11 cellular contexts compared by ENCODE assay signal in genomic region chr2:42063383-42064171, GRCh38. TPM values are rescaled to one million over a fixed set of nuclear protein-coding genes. Genes with fewer than 3 reads are reported as not detected.
DNase-seq lines count a peak whose midpoint lies in the region; ATAC-seq, FAIRE-seq and TF ChIP-seq lines count a peak whose summit lies in the region.
"Had no signal": no experiment of that assay in that cellular context is flagged by ENCODE, and none has a peak within 500 bp of the region (broad histone marks: within the 10 kb centered on the region; RNA-seq: fewer than 3 reads in every experiment).

No MANE protein-coding gene starts in this region.

- TF ChIP-seq RAD21 in K562 (CRISPR knock-in tag; conservative IDR thresholded peaks at IDR 0.05 in 1 of 2, IDR thresholded peaks at IDR 0.05 in 1 of 2): no peak

- H3K4me3 ChIP-seq in K562 (no peak overlapping the region), lower lobe of right lung (no peak overlapping the region), testis (no peak overlapping the region), left ventricle myocardium inferior (no peak overlapping the region)

- DNase-seq in GM04503 (ENCODE audit: low read depth) (peak; percentile 77), K562 (ENCODE audit: extremely low read depth in 1 of 4, low spot score in 3 of 4) (no peak), lower lobe of right lung (no peak), stromal cell of bone marrow (ENCODE audit: low read depth) (peak; percentile 56), NCI-H2029 (lab: John Stamatoyannopoulos, UW) (no peak), testis (no peak), left ventricle myocardium inferior (no peak)
- no peak for DNase-seq in CD4-positive, alpha-beta T cell
- DNase-seq: foreskin keratinocyte, PC-3, T-helper 2 cell had no signal

- H3K9me3 ChIP-seq in K562 (replicated peaks; ENCODE audit: control insufficient read depth, insufficient read depth, low read depth, low read length) (no peaks in the 10 kb centered on the region), lower lobe of right lung (no peaks in the 10 kb centered on the region), testis (no peaks in the 10 kb centered on the region), left ventricle myocardium inferior (replicated peaks) (no peaks in the 10 kb centered on the region)
- no peaks in the 10 kb centered on the region for H3K9me3 ChIP-seq in CD4-positive, alpha-beta T cell (ENCODE audit: control insufficient read depth, low read length)

- intact Hi-C loops in K562 (cut with micrococcal nuclease) (no loop called here), lower lobe of right lung (cut with DNase I) (no loop called here), testis (cut with DNase I; ENCODE audit: low total_unique reads) (no loop called here), left ventricle myocardium inferior (cut with micrococcal nuclease) (no loop called here)
- intact Hi-C loops in CD4-positive, alpha-beta T cell (cut with DNase I, micrococcal nuclease): no loop called here

- no peaks in the 10 kb centered on the region; a peak in 1 of 5 replicates for H3K4me1 ChIP-seq in K562 (replicated peaks in 1 of 2; ENCODE audit: control insufficient read depth in 2 of 2, insufficient read depth in 2 of 2, low read length in 2 of 2)
- H3K4me1 ChIP-seq in lower lobe of right lung: peaks cover 37% of the 10 kb centered on the region
- H3K4me1 ChIP-seq in testis: peaks cover 49% of the 10 kb centered on the region
- H3K4me1 ChIP-seq in left ventricle myocardium inferior: peaks cover 36% of the 10 kb centered on the region
- H3K4me1 ChIP-seq: foreskin keratinocyte had no signal

- CTCF ChIA-PET in K562 (lab: Yijun Ruan, JAX; ENCODE audit: low intra/inter-chr PET ratio): interaction anchor here (0.6 kb wide), 1 partner anchor 17 kb away, joined by 5 read pairs; no protein-coding TSS in a partner anchor
- CTCF ChIA-PET in CD4-positive, alpha-beta T cell (lab: Charles Lee): no interaction called here

- H3K36me3 Mint-ChIP-seq in CD4-positive, alpha-beta T cell (ENCODE audit: low read depth): no peaks in the 10 kb centered on the region

- no peak overlapping the region for H3K27ac Mint-ChIP-seq in CD4-positive, alpha-beta T cell

- no peak overlapping the region for H3K4me2 ChIP-seq in K562 (ENCODE audit: insufficient read depth, low read length)

- H4K20me1 ChIP-seq in K562 (replicated peaks; ENCODE audit: control insufficient read depth, insufficient read depth, low read length): peaks cover 4% of the 10 kb centered on the region; the same call in 1 of the 2 replicates

- H3K79me2 ChIP-seq in K562 (ENCODE audit: control insufficient read depth, insufficient read depth, low read length): no peaks in the 10 kb centered on the region

- H3K9me1 ChIP-seq in K562 (ENCODE audit: control insufficient read depth, insufficient read depth, low read length): no peaks in the 10 kb centered on the region

- H3K27me3 ChIP-seq in K562 (ENCODE audit: control insufficient read depth in 2 of 2, insufficient read depth in 2 of 2, low read length in 2 of 2): peaks cover 8 to 42% of the 10 kb centered on the region in 2 experiments
- no peaks in the 10 kb centered on the region for H3K27me3 ChIP-seq in lower lobe of right lung (ENCODE audit: low read depth)
- H3K27me3 ChIP-seq in CD4-positive, alpha-beta T cell (ENCODE audit: control insufficient read depth, insufficient read depth, low read length): peaks cover 10% of the 10 kb centered on the region
- H3K27me3 ChIP-seq in testis: no peaks in the 10 kb centered on the region
- no peaks in the 10 kb centered on the region for H3K27me3 ChIP-seq in left ventricle myocardium inferior (ENCODE audit: low read depth)

- TF ChIP-seq CTCF in K562 (IDR thresholded peaks at IDR 0.05 in 2 of 3, conservative IDR thresholded peaks at IDR 0.05 in 1 of 3; ENCODE audit: insufficient read depth in 2 of 3, low read depth in 1 of 3, low read length in 3 of 3) (no peak), lower lobe of right lung (IDR thresholded peaks at IDR 0.05) (no peak), testis (IDR thresholded peaks at IDR 0.05) (no peak), left ventricle myocardium inferior (IDR thresholded peaks at IDR 0.05; ENCODE audit: borderline replicate concordance) (no peak)
- no peak for TF ChIP-seq CTCF in CD4-positive, alpha-beta T cell (IDR thresholded peaks at IDR 0.05)

- 0% methylated on average over 5 of the region's 5 CpGs for WGBS in K562 (ENCODE audit: insufficient coverage, low coverage, missing lambda C conversion rate)
- WGBS in testis, 2 donors: 71 to 74% methylated on average over 5 of the region's 5 CpGs

- H3K4me1 Mint-ChIP-seq in CD4-positive, alpha-beta T cell (ENCODE audit: low read depth): no peaks in the 10 kb centered on the region

- no peak overlapping the region for H3K4me3 Mint-ChIP-seq in CD4-positive, alpha-beta T cell

- no TSS peak for BruUV-seq in K562 (replicated peaks; lab: Mats Ljungman, UMichigan)

- no peak overlapping the region for H3K27ac ChIP-seq in K562 (ENCODE audit: extremely low read depth, low read depth, low read length)
- peak overlapping the region; percentile 78 for H3K27ac ChIP-seq in lower lobe of right lung
- no peak overlapping the region for H3K27ac ChIP-seq in CD4-positive, alpha-beta T cell (ENCODE audit: low read depth, low read length)
- peak overlapping the region in 1 of 2 donors; percentile 51 for H3K27ac ChIP-seq in testis
- H3K27ac ChIP-seq in left ventricle myocardium inferior (replicated peaks): no peak overlapping the region
- H3K27ac ChIP-seq: foreskin keratinocyte had no signal

- no peak for FAIRE-seq in K562 (lab: Jason Lieb, UNC)

- TF ChIP-seq POLR2A in K562 (conservative IDR thresholded peaks at IDR 0.05) (no peak), testis (IDR thresholded peaks at IDR 0.05) (no peak)

- ATAC-seq in K562: no peak
- peak; percentile 76 to 79 for ATAC-seq in lower lobe of right lung
- ATAC-seq in CD4-positive, alpha-beta T cell (ENCODE audit: poor library complexity): no peak
- ATAC-seq: foreskin keratinocyte, PC-3 had no signal

- TF ChIP-seq EP300 in K562 (IDR thresholded peaks at IDR 0.05; ENCODE audit: low read length): no peak

- no peaks in the 10 kb centered on the region for H3K9me3 Mint-ChIP-seq in CD4-positive, alpha-beta T cell

- peaks cover 23% of the 10 kb centered on the region for H3K27me3 Mint-ChIP-seq in CD4-positive, alpha-beta T cell

- POLR2A ChIA-PET in K562 (lab: Yijun Ruan, JAX): interaction anchor here (0.6 kb wide), 1 partner anchor 115 kb away, joined by 3 read pairs; no protein-coding TSS in a partner anchor
- POLR2A ChIA-PET in CD4-positive, alpha-beta T cell (lab: Charles Lee): no interaction called here

- H3K36me3 ChIP-seq in K562 (ENCODE audit: control insufficient read depth, insufficient read depth, low read length) (no peaks in the 10 kb centered on the region), lower lobe of right lung (peaks cover 4% of the 10 kb centered on the region), testis (ENCODE audit: low read depth, missing control alignments) (no peaks in the 10 kb centered on the region), left ventricle myocardium inferior (peaks cover 10% of the 10 kb centered on the region)

- in situ Hi-C loops in K562 (cut with MboI): no loop called here

- no peak overlapping the region for H3K9ac ChIP-seq in K562 (ENCODE audit: insufficient read depth in 1 of 2, low read depth in 2 of 2, low read length in 2 of 2)

- H2AFZ ChIP-seq in K562 (ENCODE audit: low read depth, low read length): no peak overlapping the region

TF ChIP-seq in K562, 482 proteins besides CTCF, POLR2A, EP300 and RAD21 (continues in another document):
- TF ChIP-seq CREB3L1 (IDR thresholded peaks at IDR 0.05; ENCODE audit: borderline replicate concordance, low read depth): no peak
- TF ChIP-seq FOXJ2 (tag; IDR thresholded peaks at IDR 0.05): peak; percentile 87; the same call in 1 of the 2 replicates
- TF ChIP-seq FOSL1 (tag; conservative IDR thresholded peaks at IDR 0.05): peak; percentile 47
- TF ChIP-seq RUNX1 (IDR thresholded peaks at IDR 0.05; ENCODE audit: low read depth): no peak
- no peak for TF ChIP-seq KLF1 (tag; IDR thresholded peaks at IDR 0.05)
- no peak for TF ChIP-seq PYGO2 (tag; IDR thresholded peaks at IDR 0.05)
- TF ChIP-seq ATF1 (CRISPR knock-in tag; IDR thresholded peaks at IDR 0.05): no peak
- no peak for TF ChIP-seq ATF1 (tag; IDR thresholded peaks at IDR 0.05)

RNA-seq across cellular contexts. Expression of gene PKDCC, which starts 15.8 kb away (rescaled TPM):
- total RNA-seq in K562 (2011; cell fraction: chromatin; rRNA removed; ENCODE audit: low replicate concordance): 11.0 and 54.2 TPM in 2 replicates
- 31.8 and 42.2 TPM in 2 replicates for total RNA-seq in K562 (2011; cell fraction: nucleolus; rRNA removed)
- 16.4 and 24.4 TPM in 2 replicates for total RNA-seq in K562 (2011; cell fraction: nucleoplasm; rRNA removed)
- 0.91 and 1.2 TPM in 2 replicates for total RNA-seq in K562 (2014; rRNA removed)
- total RNA-seq in K562 (2014; rRNA removed; fragmentation: Illumina TruSeq; extraction: Trizol): 0.73 and 1.2 TPM in 2 replicates
- 0.62 and 0.64 TPM in 2 replicates for total RNA-seq in K562 (2015; rRNA removed; fragmentation: Illumina TruSeq; extraction: Trizol)
- total RNA-seq in K562 (2021): 1.3 and 1.5 TPM in 2 replicates
- 14.8 and 23.1 TPM in 2 replicates for polyA plus RNA-seq in K562 (2011; rRNA removed)
- 12.7 and 15.7 TPM in 2 replicates for polyA plus RNA-seq in K562 (2011; cell fraction: cytosol; rRNA removed)
- 99.6 and 103 TPM in 2 replicates for polyA plus RNA-seq in K562 (2011; cell fraction: nucleus; rRNA removed)
- 1.6 TPM in 2 replicates for polyA plus RNA-seq in K562 (2012)
- 1.3 and 1.9 TPM in 2 replicates for polyA plus RNA-seq in K562 (2014; fragmentation: Illumina TruSeq; extraction: Trizol)
- polyA plus RNA-seq in K562 (2014; fragmentation: Nextera tagmentation; extraction: Ambion mirVana): not detected
- 1.8 and 2.2 TPM in 2 replicates for polyA plus RNA-seq in K562 (2014; rRNA removed)
- 12.6 and 13.2 TPM in 2 replicates for polyA minus RNA-seq in K562 (2011; rRNA and poly(A)+ RNA removed)
- polyA minus RNA-seq in K562 (2011; cell fraction: cytosol; rRNA and poly(A)+ RNA removed): 4.0 and 7.6 TPM in 2 replicates
- polyA minus RNA-seq in K562 (2011; cell fraction: nucleus; rRNA and poly(A)+ RNA removed): 12.7 and 16.7 TPM in 2 replicates
- total RNA-seq in lower lobe of right lung: 65.8 TPM
- total RNA-seq in CD4-positive, alpha-beta T cell: not detected
- 100 to 1,000 TPM in 1 of 2 donors, 10 to 100 TPM in 1; 86.0 to 122 TPM for total RNA-seq in testis
- polyA plus RNA-seq in testis (ENCODE audit: insufficient read depth, low read depth, low replicate concordance): 121 TPM
- 88.7 TPM for total RNA-seq in left ventricle myocardium inferior
- total RNA-seq: foreskin keratinocyte had no signal

Comparison
In these comparisons a context has a peak if more than half of its experiments do, and no peak if none do; other contexts are left out.
1. DNase-seq: peak in GM04503 (single experiment) and stromal cell of bone marrow (single experiment); none in K562 (0 of 4), lower lobe of right lung (single experiment), NCI-H2029 (single experiment), CD4-positive, alpha-beta T cell (0 of 10), testis (single experiment) and left ventricle myocardium inferior (single experiment).
2. ATAC-seq: peak in lower lobe of right lung (2 of 2); none in K562 (single experiment) and CD4-positive, alpha-beta T cell (single experiment).